In the genomic region with DNA sequence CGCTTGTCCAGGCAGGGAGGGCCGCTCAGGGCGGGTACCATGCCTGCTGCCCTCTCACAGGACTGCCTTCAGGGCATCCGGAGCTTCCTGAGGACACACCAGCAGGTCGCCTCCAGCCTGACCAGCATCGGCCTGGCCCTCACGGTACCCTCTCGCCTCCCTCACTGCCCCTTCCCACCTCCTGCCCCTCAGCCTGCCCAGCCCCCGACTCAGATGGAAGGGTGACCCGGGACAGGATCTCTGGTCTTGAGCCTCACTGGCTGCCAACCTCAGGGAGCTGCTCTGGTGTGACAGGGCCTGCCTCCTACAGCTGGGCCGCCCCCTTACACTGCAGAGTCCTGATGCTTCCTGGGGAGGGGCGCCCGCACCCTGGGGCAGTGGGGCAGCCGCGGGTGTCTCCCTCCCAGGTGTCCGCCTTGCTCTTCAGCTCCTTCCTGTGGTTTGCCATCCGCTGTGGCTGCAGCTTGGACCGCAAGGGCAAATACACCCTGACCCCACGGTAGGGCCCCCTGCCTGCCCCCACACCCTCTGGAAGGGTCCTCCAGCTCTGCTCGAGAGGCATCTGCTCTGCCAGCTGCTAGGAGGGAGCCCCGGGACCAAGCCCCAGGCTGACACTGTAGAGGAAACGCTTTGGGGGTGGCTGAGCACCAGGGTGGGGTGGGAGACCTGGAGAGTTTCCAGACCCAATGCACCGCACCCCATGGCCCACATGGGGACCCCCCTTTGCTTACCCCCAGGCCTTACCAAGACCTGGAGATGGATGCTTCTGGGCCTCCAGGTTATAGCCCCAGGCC, we compare ENCODE assay signal across 25 cellular contexts. TPM values are rescaled to one million over a fixed set of nuclear protein-coding genes. Genes with fewer than 3 reads are reported as not detected.
DNase-seq lines count a peak whose midpoint lies in the region; ATAC-seq and TF ChIP-seq lines count a peak whose summit lies in the region.
"Had no signal": no experiment of that assay in that cellular context is flagged by ENCODE, and none has a peak within 500 bp of the region (broad histone marks: within the 10 kb centered on the region; RNA-seq: fewer than 3 reads in every experiment).

No MANE protein-coding gene starts in this region.

- H3K9me3 ChIP-seq in esophagus muscularis mucosa (peaks cover 0 to 11% (median 5%) of the 10 kb centered on the region in 4 donors), transverse colon (no peaks in the 10 kb centered on the region)
- H3K9me3 ChIP-seq: colonic mucosa, ovary had no signal

- no peaks in the 10 kb centered on the region for H3K36me3 ChIP-seq in esophagus muscularis mucosa
- no peaks in the 10 kb centered on the region for H3K36me3 ChIP-seq in transverse colon
- H3K36me3 ChIP-seq: colonic mucosa, ovary had no signal

- POLR2A ChIA-PET in naive thymus-derived CD8-positive, alpha-beta T cell (lab: Charles Lee), result interaction anchor here (1.0 to 7.2 kb wide), 5 partner anchors 10 to 84 kb away, joined by 3 to 112 read pairs (median 6); a partner anchor contains a TSS

- H3K27ac ChIP-seq in esophagus muscularis mucosa (replicated peaks in 1 of 4) (peak overlapping the region; percentile 79 to 85 (median 84)), transverse colon (peak overlapping the region; percentile 71 to 84 (median 76))
- H3K27ac ChIP-seq: colonic mucosa had no signal

- H3K4me3 Mint-ChIP-seq in naive thymus-derived CD8-positive, alpha-beta T cell, result peak overlapping the region in 3 of 10 donors; percentile 3 to 26 (median 5)
- H3K4me3 Mint-ChIP-seq: activated naive CD8-positive, alpha-beta T cell treated with anti-CD3 and anti-CD28 coated beads, Interleukin-2, amount 50 U/mL, for 24 hours; activated T-helper 17 cell treated with anti-CD3 and anti-CD28 coated beads, Interleukin-2, amount 50 U/mL, for 72 hours; B cell; brain; stimulated activated naive CD8-positive, alpha-beta T cell treated with anti-CD3 and anti-CD28 coated beads, Interleukin-15, Interleukin-2, amounts not matched to agents 100 ng/mL and 50 ng/mL, for 24 hours had no signal

- intact Hi-C loops in esophagus muscularis mucosa (cut with DNase I) (no loop called here), transverse colon (cut with DNase I; ENCODE audit: low total_unique reads) (loop anchor here (5.0 kb wide), 1 partner anchor 566 kb away; no protein-coding TSS in a partner anchor)

- peak; percentile 9 to 12 for ATAC-seq in naive thymus-derived CD8-positive, alpha-beta T cell
- ATAC-seq in HG02981 (IDR thresholded peaks at IDR 0.05; ENCODE audit: unreplicated experiment) (no peak), HG03280 (IDR thresholded peaks at IDR 0.05; ENCODE audit: unreplicated experiment) (no peak)
- ATAC-seq: activated naive CD8-positive, alpha-beta T cell treated with anti-CD3 and anti-CD28 coated beads, Interleukin-2, amount 50 U/mL, for 24 hours; activated T-helper 17 cell treated with anti-CD3 and anti-CD28 coated beads, Interleukin-2, amount 50 U/mL, for 72 hours had no signal

- H3K27me3 ChIP-seq in esophagus muscularis mucosa (no peaks in the 10 kb centered on the region), transverse colon (no peaks in the 10 kb centered on the region)
- H3K27me3 ChIP-seq: colonic mucosa, ovary had no signal

- peak; percentile 53 for DNase-seq in activated effector memory CD4-positive, alpha-beta T cell treated with anti-CD3 and anti-CD28 coated beads, Interleukin-2, amount 50 U/mL, for 16 hours
- no peak for DNase-seq in activated effector memory CD4-positive, alpha-beta T cell treated with Interleukin-2 at 50 U/mL for 16 hours
- DNase-seq in esophagus muscularis mucosa (ENCODE audit: extremely low spot score), result no peak
- DNase-seq in naive thymus-derived CD8-positive, alpha-beta T cell, result peak in 1 of 10 donors; percentile 16
- DNase-seq in transverse colon, result no peak
- DNase-seq in COLO829 (ENCODE audit: low spot score), result no peak
- DNase-seq: activated CD4-positive, alpha-beta T cell treated with anti-CD3 and anti-CD28 coated beads for 4 hours; activated naive CD8-positive, alpha-beta T cell treated with anti-CD3 and anti-CD28 coated beads, Interleukin-2, amount 50 U/mL, for 24 hours; colonic mucosa; glutamatergic neuron; immature natural killer cell; NCI-H1417 treated with DMSO at 0.1 percent for 48 hours; NCI-H526 treated with DMSO at 0.1 percent for 48 hours; stimulated activated CD4-positive, alpha-beta T cell treated with anti-CD3 and anti-CD28 coated beads, Interleukin-2, amount 100 ng/mL, for 24 hours had no signal

- TF ChIP-seq EP300 in esophagus muscularis mucosa (IDR thresholded peaks at IDR 0.05), result no peak
- no peak for TF ChIP-seq EP300 in transverse colon (IDR thresholded peaks at IDR 0.05; ENCODE audit: low read depth)

- 96% methylated on average over 9 of the region's 23 CpGs for WGBS in esophagus muscularis mucosa
- WGBS in transverse colon (ENCODE audit: low coverage in 1 of 2), 2 donors, result 68 to 88% methylated on average over 3 to 20 of the region's 23 CpGs

- TF ChIP-seq POLR2A in esophagus muscularis mucosa (IDR thresholded peaks at IDR 0.05; ENCODE audit: low read depth), result no peak
- TF ChIP-seq POLR2A in transverse colon (IDR thresholded peaks at IDR 0.05), result no peak

- H3K4me1 Mint-ChIP-seq in naive thymus-derived CD8-positive, alpha-beta T cell, result peaks cover 25 to 72% (median 44%) of the 10 kb centered on the region in 4 donors
- H3K4me1 Mint-ChIP-seq: activated T-helper 17 cell treated with anti-CD3 and anti-CD28 coated beads, Interleukin-2, amount 50 U/mL, for 72 hours; B cell had no signal

- H3K9me3 Mint-ChIP-seq in naive thymus-derived CD8-positive, alpha-beta T cell, result no peaks in the 10 kb centered on the region
- H3K9me3 Mint-ChIP-seq: activated naive CD8-positive, alpha-beta T cell treated with anti-CD3 and anti-CD28 coated beads, Interleukin-2, amount 50 U/mL, for 24 hours; activated T-helper 17 cell treated with anti-CD3 and anti-CD28 coated beads, Interleukin-2, amount 50 U/mL, for 72 hours; stimulated activated naive CD8-positive, alpha-beta T cell treated with anti-CD3 and anti-CD28 coated beads, Interleukin-15, Interleukin-2, amounts not matched to agents 100 ng/mL and 50 ng/mL, for 24 hours had no signal

- H3K27me3 Mint-ChIP-seq in naive thymus-derived CD8-positive, alpha-beta T cell, result no peaks in the 10 kb centered on the region
- H3K27me3 Mint-ChIP-seq: activated naive CD8-positive, alpha-beta T cell treated with anti-CD3 and anti-CD28 coated beads, Interleukin-2, amount 50 U/mL, for 24 hours; activated T-helper 17 cell treated with anti-CD3 and anti-CD28 coated beads, Interleukin-2, amount 50 U/mL, for 72 hours; B cell; brain; stimulated activated naive CD8-positive, alpha-beta T cell treated with anti-CD3 and anti-CD28 coated beads, Interleukin-15, Interleukin-2, amounts not matched to agents 100 ng/mL and 50 ng/mL, for 24 hours had no signal

- no peak overlapping the region for H3K4me3 ChIP-seq in esophagus muscularis mucosa
- no peak overlapping the region for H3K4me3 ChIP-seq in transverse colon
- H3K4me3 ChIP-seq: colonic mucosa, lung, ovary had no signal

- H3K36me3 Mint-ChIP-seq in naive thymus-derived CD8-positive, alpha-beta T cell, result peaks cover 0 to 6% (median 0%) of the 10 kb centered on the region in 3 donors

- peak overlapping the region in 7 of 10 donors; percentile 10 to 92 (median 73) for H3K27ac Mint-ChIP-seq in naive thymus-derived CD8-positive, alpha-beta T cell
- H3K27ac Mint-ChIP-seq: activated naive CD8-positive, alpha-beta T cell treated with anti-CD3 and anti-CD28 coated beads, Interleukin-2, amount 50 U/mL, for 24 hours; activated T-helper 17 cell treated with anti-CD3 and anti-CD28 coated beads, Interleukin-2, amount 50 U/mL, for 72 hours; B cell; stimulated activated naive CD8-positive, alpha-beta T cell treated with anti-CD3 and anti-CD28 coated beads, Interleukin-15, Interleukin-2, amounts not matched to agents 100 ng/mL and 50 ng/mL, for 24 hours had no signal

- in situ Hi-C loops in transverse colon (cut with MboI; ENCODE audit: low pct_ligation_motif_present in 1 of 4, low pct_unique_long_range_greater_than_20kb in 1 of 4, low sequenced_read_pairs in 3 of 4), result loop anchor here in 3 of 4 donors (10.0 to 25.0 kb wide), 3 partner anchors 98 to 571 kb away; a partner anchor contains a TSS

- TF ChIP-seq CTCF in esophagus muscularis mucosa (IDR thresholded peaks at IDR 0.05), result no peak
- TF ChIP-seq CTCF in transverse colon (IDR thresholded peaks at IDR 0.05), result no peak

- H3K4me1 ChIP-seq in esophagus muscularis mucosa (peaks cover 32 to 47% (median 43%) of the 10 kb centered on the region in 4 donors), transverse colon (peaks cover 7 to 25% (median 14%) of the 10 kb centered on the region in 4 donors)
- H3K4me1 ChIP-seq: colonic mucosa had no signal

RNA-seq across cellular contexts. Expression of a gene that starts 14.6 kb away (rescaled TPM):
- 1 to 10 TPM in 2 of 4 donors, under 1 TPM in 1, not detected in 1; 0.52 to 3.5 (median 1.2) TPM for total RNA-seq in esophagus muscularis mucosa
- total RNA-seq in naive thymus-derived CD8-positive, alpha-beta T cell, result 100 to 1,000 TPM; 158 to 171 TPM
- 100 to 1,000 TPM in 1 of 3 donors, 10 to 100 TPM in 2; 58.5 to 124 (median 96.6) TPM for polyA plus RNA-seq in naive thymus-derived CD8-positive, alpha-beta T cell
- under 1 TPM in 2 of 4 donors, not detected in 2; 0.16 to 0.96 TPM for total RNA-seq in transverse colon
- polyA plus RNA-seq: fibroblast of lung had no signal

RNA-seq across cellular contexts. Expression of a gene that starts 14.6 kb away (rescaled TPM):
- total RNA-seq in esophagus muscularis mucosa, result 1 to 10 TPM in 1 of 4 donors, under 1 TPM in 2, not detected in 1; 0.29 to 1.2 (median 0.83) TPM
- 100 to 1,000 TPM; 113 to 115 TPM for total RNA-seq in naive thymus-derived CD8-positive, alpha-beta T cell
- 10 to 100 TPM; 13.6 to 20.2 (median 20.2) TPM for polyA plus RNA-seq in naive thymus-derived CD8-positive, alpha-beta T cell
- total RNA-seq in transverse colon, result under 1 TPM in 1 of 4 donors, not detected in 3; 0.27 TPM
- polyA plus RNA-seq: fibroblast of lung had no signal

RNA-seq across cellular contexts. Expression of a gene that starts 46.0 kb away (rescaled TPM):
- total RNA-seq in esophagus muscularis mucosa (under 1 TPM in 3 of 4 donors, not detected in 1; 0.32 to 0.83 (median 0.42) TPM), transverse colon (10 to 100 TPM in 1 of 4 donors, 1 to 10 TPM in 2, not detected in 1; 2.3 to 14.7 (median 3.0) TPM)
- under 1 TPM in 1 of 2 experiments, not detected in 1; 0.19 TPM for total RNA-seq in naive thymus-derived CD8-positive, alpha-beta T cell
- polyA plus RNA-seq in naive thymus-derived CD8-positive, alpha-beta T cell, result 1 to 10 TPM in 1 of 3 donors, under 1 TPM in 1, not detected in 1; 0.23 to 2.8 TPM
- total RNA-seq: A172, fibroblast of lung, skeletal muscle tissue had no signal
- polyA plus RNA-seq: fibroblast of lung had no signal

Comparison
In these comparisons a context has a peak if more than half of its experiments do, and no peak if none do; other contexts are left out.
1. ATAC-seq: peak in naive thymus-derived CD8-positive, alpha-beta T cell (2 of 2); none in HG02981 (single experiment) and HG03280 (single experiment).
2. RNA of a gene that starts 14.6 kb away (total RNA-seq): 158 to 171 TPM in naive thymus-derived CD8-positive, alpha-beta T cell; 0.52 to 3.5 TPM in esophagus muscularis mucosa and 0.16 to 0.96 TPM in transverse colon; every median in the first group is over 10 times any median in the second.
3. RNA of a gene that starts 14.6 kb away (total RNA-seq): 113 to 115 TPM in naive thymus-derived CD8-positive, alpha-beta T cell; 0.29 to 1.2 TPM in esophagus muscularis mucosa and 0.27 TPM in transverse colon; every median in the first group is over 10 times any median in the second.